9 cellular contexts compared by ENCODE assay signal in genomic region chr11:3341298-3341697, GRCh38. TPM values are rescaled to one million over a fixed set of nuclear protein-coding genes. Genes with fewer than 3 reads are reported as not detected.
DNase-seq lines count a peak whose midpoint lies in the region; ATAC-seq, FAIRE-seq and TF ChIP-seq lines count a peak whose summit lies in the region.
"Had no signal": no experiment of that assay in that cellular context is flagged by ENCODE, and none has a peak within 500 bp of the region (broad histone marks: within the 10 kb centered on the region; RNA-seq: fewer than 3 reads in every experiment).

No MANE protein-coding gene starts in this region.

- no peak overlapping the region for H4K8ac ChIP-seq in H1 (ENCODE audit: extremely low read depth, insufficient read depth, low read length)

- FAIRE-seq in H1 (lab: Jason Lieb, UNC): peak; percentile 84

- TF ChIP-seq EP300 in H1 (IDR thresholded peaks at IDR 0.05; ENCODE audit: borderline replicate concordance in 1 of 2, low read depth in 2 of 2, low read length in 2 of 2): no peak

- POLR2A ChIA-PET in GM10248 (lab: Yijun Ruan, JAX): no interaction called here
- POLR2A ChIA-PET in activated CD4-positive, alpha-beta memory T cell treated with anti-CD3 and anti-CD28 coated beads, Interleukin-2, amount 10 ng/mL, durations not matched to agents 7 days and 5 days (lab: Charles Lee): interaction anchor here (1.5 kb wide), 1 partner anchor 38 kb away, joined by 4 read pairs; the partner anchor contains the start of gene ZNF195
- POLR2A ChIA-PET in H1 (lab: Charles Lee; ENCODE audit: partially characterized antibody): interaction anchor here (0.9 to 3.0 kb wide), 9 partner anchors 14 to 81 kb away, joined by 3 to 24 read pairs (median 3); partner anchors contain the start of gene ZNF195

- H2AFZ ChIP-seq in H1 (ENCODE audit: low read length) (no peak overlapping the region), neural progenitor cell (replicated peaks) (peak overlapping the region; percentile 9)

- 0 out of 2 replicates have a peak overlapping the region, but pooled peaks have one; percentile 56 for H2BK20ac ChIP-seq in H1 (ENCODE audit: low read length)

- H2BK12ac ChIP-seq in H1 (ENCODE audit: low read depth, low read length): no peak overlapping the region

- no peaks in the 10 kb centered on the region for H3K79me2 ChIP-seq in H1 (ENCODE audit: control insufficient read depth in 1 of 2, insufficient read depth in 2 of 2, low read length in 2 of 2)
- H3K79me2 ChIP-seq in neural progenitor cell (ENCODE audit: low read depth): no peaks in the 10 kb centered on the region

- peak; percentile 89 to 91 for TF ChIP-seq RAD21 in H1 (IDR thresholded peaks at IDR 0.05 in 1 of 2, conservative IDR thresholded peaks at IDR 0.05 in 1 of 2; ENCODE audit: low read depth in 2 of 2, low read length in 2 of 2)

- no peaks in the 10 kb centered on the region for H3K4me1 ChIP-seq in H1 (replicated peaks in 1 of 4; ENCODE audit: control insufficient read depth in 3 of 4, insufficient read depth in 4 of 4, low read length in 3 of 4)
- H3K4me1 ChIP-seq in neural progenitor cell: no peaks in the 10 kb centered on the region
- H3K4me1 ChIP-seq in testis: no peaks in the 10 kb centered on the region

- H3K27me3 Mint-ChIP-seq in activated CD4-positive, alpha-beta memory T cell treated with anti-CD3 and anti-CD28 coated beads, Interleukin-2, amount 10 ng/mL, durations not matched to agents 7 days and 5 days: peaks cover 50% of the 10 kb centered on the region
- peaks cover 6% of the 10 kb centered on the region for H3K27me3 Mint-ChIP-seq in neural progenitor cell (ENCODE audit: insufficient read depth, low read depth)

- 25% methylated on average over 10 of the region's 10 CpGs; no CpG with 5 or more reads in 1 of the 2 experiments for WGBS in H1 (ENCODE audit: extremely low coverage in 1 of 2, insufficient coverage in 1 of 2, insufficient read length in 1 of 2, insufficient replicate concordance in 2 of 2, low coverage in 1 of 2, low lambda C conversion rate in 2 of 2, missing lambda C conversion rate in 1 of 2), 2 experiments
- WGBS in testis, 2 donors: 26 to 31% methylated on average over 10 of the region's 10 CpGs

- no peak overlapping the region for H3K14ac ChIP-seq in H1 (ENCODE audit: insufficient read length)

- no peaks in the 10 kb centered on the region for H3K36me3 Mint-ChIP-seq in activated CD4-positive, alpha-beta memory T cell treated with anti-CD3 and anti-CD28 coated beads, Interleukin-2, amount 10 ng/mL, durations not matched to agents 7 days and 5 days (ENCODE audit: low read depth)
- H3K36me3 Mint-ChIP-seq in neural progenitor cell: peaks cover 9% of the 10 kb centered on the region

- no peak for ATAC-seq in GM21526 (IDR thresholded peaks at IDR 0.05; ENCODE audit: low FRiP score, unreplicated experiment)
- no peak for ATAC-seq in GM21737 (IDR thresholded peaks at IDR 0.05; ENCODE audit: unreplicated experiment)

- H3K9me3 ChIP-seq in H1 (ENCODE audit: insufficient read depth in 2 of 2, low read depth in 1 of 2, low read length in 1 of 2): no peaks in the 10 kb centered on the region
- H3K9me3 ChIP-seq in neural progenitor cell (ENCODE audit: low read depth): no peaks in the 10 kb centered on the region
- H3K9me3 ChIP-seq in testis: no peaks in the 10 kb centered on the region

- no peak overlapping the region for H4K5ac ChIP-seq in H1 (ENCODE audit: insufficient read length, low read depth, low read length)

- H2BK5ac ChIP-seq in H1 (ENCODE audit: low read depth, low read length): no peak overlapping the region

- H3K27me3 ChIP-seq in H1 (replicated peaks in 1 of 4; ENCODE audit: control insufficient read depth in 3 of 4, extremely low read depth in 1 of 4, insufficient read depth in 3 of 4, low read length in 3 of 4): no peaks in the 10 kb centered on the region
- H3K27me3 ChIP-seq in neural progenitor cell: no peaks in the 10 kb centered on the region
- H3K27me3 ChIP-seq in testis: no peaks in the 10 kb centered on the region

- TF ChIP-seq CTCF in GM10248 (IDR thresholded peaks at IDR 0.05; ENCODE audit: control extremely low read depth, extremely low read depth, low read depth, missing control alignments) (peak; percentile 77), H1 (IDR thresholded peaks at IDR 0.05; ENCODE audit: control extremely low read depth in 1 of 3, insufficient read depth in 1 of 3, low read depth in 1 of 3, low read length in 3 of 3) (peak; percentile 74 to 87 (median 86)), neural progenitor cell (IDR thresholded peaks at IDR 0.05) (peak; percentile 97), testis (IDR thresholded peaks at IDR 0.05) (peak; percentile 22 to 49 (median 45))

- H2AK5ac ChIP-seq in H1 (ENCODE audit: low read depth, low read length): no peak overlapping the region

- no peaks in the 10 kb centered on the region for H4K20me1 ChIP-seq in H1 (replicated peaks in 1 of 2; ENCODE audit: control insufficient read depth in 1 of 2, insufficient read depth in 2 of 2, low read length in 2 of 2)
- H4K20me1 ChIP-seq in neural progenitor cell (ENCODE audit: low read depth): no peaks in the 10 kb centered on the region

- no peak overlapping the region for H3K4me3 ChIP-seq in H1 (ENCODE audit: extremely low read depth in 1 of 4, insufficient read depth in 2 of 4, low read depth in 3 of 4, low read length in 4 of 4)
- no peak overlapping the region for H3K4me3 ChIP-seq in neural progenitor cell
- H3K4me3 ChIP-seq in testis: no peak overlapping the region

- no peak overlapping the region for H3K18ac ChIP-seq in H1 (ENCODE audit: extremely low read depth, low read length)

- H3K4ac ChIP-seq in H1 (replicated peaks; ENCODE audit: insufficient read length, low read depth, low read length): no peak overlapping the region

- H3K36me3 ChIP-seq in H1 (ENCODE audit: control insufficient read depth in 2 of 4, insufficient read depth in 4 of 4, low read length in 3 of 4) (no peaks in the 10 kb centered on the region), neural progenitor cell (no peaks in the 10 kb centered on the region), testis (ENCODE audit: low read depth, missing control alignments) (no peaks in the 10 kb centered on the region)

- H2BK120ac ChIP-seq in H1 (replicated peaks; ENCODE audit: low read depth, low read length): no peak overlapping the region

- no peaks in the 10 kb centered on the region for H3K4me1 Mint-ChIP-seq in activated CD4-positive, alpha-beta memory T cell treated with anti-CD3 and anti-CD28 coated beads, Interleukin-2, amount 10 ng/mL, durations not matched to agents 7 days and 5 days
- H3K4me1 Mint-ChIP-seq in neural progenitor cell: no peaks in the 10 kb centered on the region
- H3K4me1 Mint-ChIP-seq: activated B cell treated with CpG ODN at 0.5 μM for 24 hours had no signal

- no peak overlapping the region for H3K4me3 Mint-ChIP-seq in activated CD4-positive, alpha-beta memory T cell treated with anti-CD3 and anti-CD28 coated beads, Interleukin-2, amount 10 ng/mL, durations not matched to agents 7 days and 5 days
- H3K4me3 Mint-ChIP-seq in neural progenitor cell: no peak overlapping the region
- H3K4me3 Mint-ChIP-seq: activated B cell treated with CpG ODN at 0.5 μM for 24 hours had no signal

- no peak overlapping the region for H3K23ac ChIP-seq in H1 (ENCODE audit: insufficient read length)

- DNase-seq in GM10248 (ENCODE audit: extremely low spot score) (peak; percentile 55), NCI-H1092 treated with DMSO at 0.1 percent for 48 hours (lab: John Stamatoyannopoulos, UW) (peak; percentile 48), H1 (ENCODE audit: low read depth in 1 of 2, low spot score in 2 of 2) (peak; percentile 46 to 92), neural progenitor cell (ENCODE audit: low spot score) (peak; percentile 77), testis (peak; percentile 68)
- peak; percentile 63 for DNase-seq in activated CD4-positive, alpha-beta memory T cell treated with anti-CD3 and anti-CD28 coated beads, Interleukin-2, amount 10 ng/mL, durations not matched to agents 7 days and 5 days
- DNase-seq: activated B cell treated with CpG ODN at 0.5 μM for 24 hours had no signal

- H3K56ac ChIP-seq in H1 (replicated peaks; ENCODE audit: insufficient read length, low read depth, low read length): no peak overlapping the region

- H3K4me2 ChIP-seq in H1 (ENCODE audit: insufficient read depth in 1 of 2, low read depth in 2 of 2, low read length in 2 of 2): no peak overlapping the region
- H3K4me2 ChIP-seq in neural progenitor cell: no peak overlapping the region

- no peaks in the 10 kb centered on the region for H3K23me2 ChIP-seq in H1 (ENCODE audit: low read depth, low read length)

- H3K27ac Mint-ChIP-seq in activated CD4-positive, alpha-beta memory T cell treated with anti-CD3 and anti-CD28 coated beads, Interleukin-2, amount 10 ng/mL, durations not matched to agents 7 days and 5 days: no peak overlapping the region
- no peak overlapping the region for H3K27ac Mint-ChIP-seq in neural progenitor cell
- H3K27ac Mint-ChIP-seq: activated B cell treated with CpG ODN at 0.5 μM for 24 hours had no signal

- H3F3A ChIP-seq in neural progenitor cell (ENCODE audit: low read depth): no peaks in the 10 kb centered on the region

- CTCF ChIA-PET in GM10248 (lab: Yijun Ruan, JAX): interaction anchor here (0.6 to 4.3 kb wide), 20 partner anchors 8 to 412 kb away, joined by 3 to 65 read pairs (median 4); partner anchors contain the start of genes PHLDA2 and ZNF195
- CTCF ChIA-PET in activated CD4-positive, alpha-beta memory T cell treated with anti-CD3 and anti-CD28 coated beads, Interleukin-2, amount 10 ng/mL, durations not matched to agents 7 days and 5 days (lab: Charles Lee): interaction anchor here (1.2 to 3.5 kb wide), 8 partner anchors 8 to 74 kb away, joined by 3 to 29 read pairs (median 5); partner anchors contain the start of gene ZNF195
- CTCF ChIA-PET in H1 (lab: Charles Lee; ENCODE audit: partially characterized antibody): interaction anchor here (0.7 to 3.4 kb wide), 21 partner anchors 9 to 619 kb away, joined by 3 to 44 read pairs (median 5); partner anchors contain the start of gene ZNF195

- no peaks in the 10 kb centered on the region for H3K9me3 Mint-ChIP-seq in activated CD4-positive, alpha-beta memory T cell treated with anti-CD3 and anti-CD28 coated beads, Interleukin-2, amount 10 ng/mL, durations not matched to agents 7 days and 5 days
- peaks cover 32% of the 10 kb centered on the region for H3K9me3 Mint-ChIP-seq in neural progenitor cell
- H3K9me3 Mint-ChIP-seq: activated B cell treated with CpG ODN at 0.5 μM for 24 hours had no signal

- TF ChIP-seq POLR2A in H1 (IDR thresholded peaks at IDR 0.05; ENCODE audit: control extremely low read depth in 1 of 2, low read depth in 2 of 2, low read length in 2 of 2) (no peak), testis (IDR thresholded peaks at IDR 0.05) (no peak)

- H3K9ac ChIP-seq in H1 (replicated peaks in 1 of 4; ENCODE audit: extremely low read depth in 1 of 4, low read depth in 3 of 4, low read length in 3 of 4) (no peak overlapping the region), neural progenitor cell (no peak overlapping the region)

- no peak overlapping the region for H2BK15ac ChIP-seq in H1 (ENCODE audit: low read length)

- H4K91ac ChIP-seq in H1 (replicated peaks; ENCODE audit: insufficient read length, low read length): no peak overlapping the region

- intact Hi-C loops in testis (cut with DNase I; ENCODE audit: low total_unique reads): loop anchor here (10.0 kb wide), 1 partner anchor 64 kb away; no protein-coding TSS in a partner anchor

- H3K79me1 ChIP-seq in H1 (ENCODE audit: low read depth, low read length): no peaks in the 10 kb centered on the region

- H3K27ac ChIP-seq in H1 (ENCODE audit: low read depth, low read length) (no peak overlapping the region), neural progenitor cell (no peak overlapping the region), testis (no peak overlapping the region)

RNA-seq across cellular contexts. Expression of gene ZNF195, which starts 37.6 kb away (rescaled TPM):
- 10 to 100 TPM; 30.5 to 33.5 TPM for total RNA-seq in activated CD4-positive, alpha-beta memory T cell treated with anti-CD3 and anti-CD28 coated beads, Interleukin-2, amount 10 ng/mL, durations not matched to agents 7 days and 5 days
- 80.5 and 88.6 TPM in 2 replicates for total RNA-seq in H1 (2021; fragmentation: NEBNext Ultra II Directional; extraction: Animal tissue kit (Norgen Biotek cat#: 25700))
- 23.4 and 23.9 TPM in 2 replicates for polyA plus RNA-seq in H1 (2011; rRNA removed)
- polyA plus RNA-seq in H1 (2011; cell fraction: cytosol; rRNA removed): 36.6 TPM
- 53.3 TPM for polyA plus RNA-seq in H1 (2011; cell fraction: nucleus; rRNA removed)
- polyA plus RNA-seq in H1 (2012, experiment 1 of 2): 50.4 to 66.5 TPM (median 58.0 TPM) in 4 replicates
- polyA plus RNA-seq in H1 (2012, experiment 2 of 2): 3.1 TPM
- 73.9 TPM for polyA plus RNA-seq in H1 (2013, experiment 1 of 2)
- 70.1 TPM for polyA plus RNA-seq in H1 (2013, experiment 2 of 2)
- polyA minus RNA-seq in H1 (2011; rRNA and poly(A)+ RNA removed): 98.3 and 120 TPM in 2 replicates
- polyA minus RNA-seq in H1 (2011; cell fraction: cytosol; rRNA and poly(A)+ RNA removed): 69.8 TPM
- 194 TPM for polyA minus RNA-seq in H1 (2011; cell fraction: nucleus; rRNA and poly(A)+ RNA removed)
- total RNA-seq in neural progenitor cell (ENCODE audit: low replicate concordance): 57.9 and 72.2 TPM in 2 replicates
- 10 to 100 TPM; 14.9 to 22.7 TPM for total RNA-seq in testis
- 4.6 TPM for polyA plus RNA-seq in testis (ENCODE audit: insufficient read depth, low read depth, low replicate concordance)

Comparison
In these comparisons a context has a peak if more than half of its experiments do, and no peak if none do; other contexts are left out.
1. CTCF ChIP-seq: peak in every context shown above with its lines; median percentile 97 in neural progenitor cell; 86 in H1; 77 in GM10248; 45 in testis.